ENCODE assay signal across 1 cellular context in the genomic region with DNA sequence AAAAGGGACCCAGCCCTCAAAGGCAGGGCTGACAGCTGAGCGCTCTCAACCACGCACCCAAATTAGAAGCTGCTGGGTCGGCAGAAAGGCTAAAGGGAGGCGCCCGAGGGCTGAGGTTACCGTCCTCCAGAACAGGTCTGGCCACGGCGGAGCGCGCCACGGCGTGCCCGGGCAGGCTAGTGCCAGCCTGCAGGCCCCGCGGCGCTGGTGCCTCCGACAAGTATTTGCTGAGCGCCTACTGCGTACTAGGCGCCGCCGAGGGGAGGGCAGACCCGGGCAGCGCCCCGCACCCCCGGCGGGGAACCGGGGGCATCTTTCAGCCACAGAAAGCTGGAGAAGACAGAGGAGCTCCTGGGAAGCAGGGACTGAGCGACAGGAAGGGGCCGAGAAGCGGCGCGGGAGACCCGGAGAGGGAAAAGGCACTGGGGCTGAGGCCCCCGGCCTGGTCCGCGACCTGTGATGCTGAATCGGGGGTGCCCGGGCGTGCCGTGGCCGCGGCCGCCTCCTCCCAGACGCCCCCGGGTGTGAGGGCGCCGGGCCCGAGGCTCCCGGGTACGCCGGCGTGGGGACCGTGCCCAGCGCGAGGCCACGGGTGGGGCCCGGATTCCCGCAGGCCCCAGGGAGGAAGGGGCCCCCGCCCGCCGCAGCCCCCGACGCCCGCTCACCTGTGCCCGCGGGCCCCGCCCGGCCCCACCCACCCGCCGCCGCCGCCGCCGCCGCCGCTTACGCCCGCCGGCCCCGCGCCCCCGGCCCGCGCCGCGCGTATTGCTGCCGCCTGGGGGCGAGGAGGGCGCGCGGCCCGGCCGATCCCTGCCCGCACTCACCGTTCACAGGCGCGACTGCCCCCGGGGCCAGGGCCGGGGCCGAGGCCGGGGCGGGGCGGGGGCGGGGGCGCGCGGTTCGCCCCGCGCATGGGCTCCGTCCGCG.
TF ChIP-seq lines count a peak whose summit lies in the region.

No MANE protein-coding gene starts in this region.

TF ChIP-seq in HEK293, 187 proteins besides CTCF, POLR2A, EP300 and RAD21 (continued from another document):
- TF ChIP-seq PATZ1 (tag by site-specific recombination; IDR thresholded peaks at IDR 0.05) (peak; percentile 73), ZNF76 (tag by site-specific recombination; IDR thresholded peaks at IDR 0.05; ENCODE audit: borderline replicate concordance, low read depth) (peak; percentile 31; the same call in 1 of the 2 replicates), KLF1 (tag by site-specific recombination; IDR thresholded peaks at IDR 0.05) (peak; percentile 26; the same call in 1 of the 2 replicates), ZNF549 (tag by site-specific recombination; IDR thresholded peaks at IDR 0.05) (no peak), ZNF449 (tag by site-specific recombination; IDR thresholded peaks at IDR 0.05) (no peak), ZNF24 (tag by site-specific recombination; IDR thresholded peaks at IDR 0.05) (no peak), ZNF140 (tag by site-specific recombination; IDR thresholded peaks at IDR 0.05) (no peak), HIC1 (tag by site-specific recombination; IDR thresholded peaks at IDR 0.05) (peak; percentile 69; the same call in 1 of the 2 replicates), KLF8 (tag by site-specific recombination; IDR thresholded peaks at IDR 0.05) (peak; percentile 52; the same call in 1 of the 2 replicates), TCF7L2 (IDR thresholded peaks at IDR 0.05; ENCODE audit: borderline replicate concordance, low read depth, low read length) (no peak), SALL2 (tag by site-specific recombination; IDR thresholded peaks at IDR 0.05; ENCODE audit: borderline replicate concordance) (no peak), KLF17 (tag by site-specific recombination; IDR thresholded peaks at IDR 0.05) (peak; percentile 59; the same call in 1 of the 2 replicates), ZBTB8A (tag by site-specific recombination; IDR thresholded peaks at IDR 0.05) (peak; percentile 85), TRIM28 (IDR thresholded peaks at IDR 0.05; ENCODE audit: borderline replicate concordance, low read length) (no peak), SCRT1 (tag by site-specific recombination; IDR thresholded peaks at IDR 0.05; ENCODE audit: borderline replicate concordance) (no peak), ZNF600 (tag by site-specific recombination; IDR thresholded peaks at IDR 0.05) (peak; percentile 79), ZNF510 (tag by site-specific recombination; IDR thresholded peaks at IDR 0.05; ENCODE audit: insufficient replicate concordance) (no peak), ZNF747 (tag by site-specific recombination; IDR thresholded peaks at IDR 0.05) (no peak), ZNF354C (tag by site-specific recombination; IDR thresholded peaks at IDR 0.05; ENCODE audit: borderline replicate concordance, low read depth) (no peak), INSM2 (tag by site-specific recombination; IDR thresholded peaks at IDR 0.05) (no peak), ZNF184 (tag by site-specific recombination; IDR thresholded peaks at IDR 0.05) (no peak), ZNF404 (tag by site-specific recombination; IDR thresholded peaks at IDR 0.05) (no peak), HOXA7 (CRISPR knock-in tag; IDR thresholded peaks at IDR 0.05; ENCODE audit: borderline replicate concordance) (no peak), ZNF426 (tag by site-specific recombination; IDR thresholded peaks at IDR 0.05) (no peak), ZBTB49 (tag by site-specific recombination; IDR thresholded peaks at IDR 0.05; ENCODE audit: low read depth) (no peak), ZNF596 (tag by site-specific recombination; IDR thresholded peaks at IDR 0.05) (no peak), ZBTB20 (tag by site-specific recombination; IDR thresholded peaks at IDR 0.05) (peak; percentile 66; the same call in 1 of the 2 replicates), ZNF792 (tag by site-specific recombination; IDR thresholded peaks at IDR 0.05) (peak; percentile 87; the same call in 1 of the 2 replicates), ZSCAN16 (tag by site-specific recombination; IDR thresholded peaks at IDR 0.05) (no peak), YY1 (tag by site-specific recombination; IDR thresholded peaks at IDR 0.05) (no peak), EGR2 (tag by site-specific recombination; IDR thresholded peaks at IDR 0.05; ENCODE audit: low read depth) (no peak), ZNF501 (tag by site-specific recombination; IDR thresholded peaks at IDR 0.05) (0 out of 2 replicates have a peak, but pooled peaks have one; percentile 21)
- TF ChIP-seq, protein P1, sequence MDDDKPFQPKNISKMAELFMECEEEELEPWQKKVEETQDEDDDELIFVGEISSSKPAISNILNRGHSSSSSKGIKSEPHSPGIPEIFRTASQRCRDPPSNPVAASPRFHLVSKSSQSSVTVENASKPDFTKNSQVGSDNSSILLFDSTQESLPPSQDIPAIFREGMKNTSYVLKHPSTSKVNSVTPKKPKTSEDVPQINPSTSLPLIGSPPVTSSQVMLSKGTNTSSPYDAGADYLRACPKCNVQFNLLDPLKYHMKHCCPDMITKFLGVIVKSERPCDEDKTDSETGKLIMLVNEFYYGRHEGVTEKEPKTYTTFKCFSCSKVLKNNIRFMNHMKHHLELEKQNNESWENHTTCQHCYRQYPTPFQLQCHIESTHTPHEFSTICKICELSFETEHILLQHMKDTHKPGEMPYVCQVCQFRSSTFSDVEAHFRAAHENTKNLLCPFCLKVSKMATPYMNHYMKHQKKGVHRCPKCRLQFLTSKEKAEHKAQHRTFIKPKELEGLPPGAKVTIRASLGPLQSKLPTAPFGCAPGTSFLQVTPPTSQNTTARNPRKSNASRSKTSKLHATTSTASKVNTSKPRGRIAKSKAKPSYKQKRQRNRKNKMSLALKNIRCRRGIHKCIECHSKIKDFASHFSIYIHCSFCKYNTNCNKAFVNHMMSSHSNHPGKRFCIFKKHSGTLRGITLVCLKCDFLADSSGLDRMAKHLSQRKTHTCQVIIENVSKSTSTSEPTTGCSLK (tag by site-specific recombination; IDR thresholded peaks at IDR 0.05) = no peak
- TF ChIP-seq, protein P2, sequence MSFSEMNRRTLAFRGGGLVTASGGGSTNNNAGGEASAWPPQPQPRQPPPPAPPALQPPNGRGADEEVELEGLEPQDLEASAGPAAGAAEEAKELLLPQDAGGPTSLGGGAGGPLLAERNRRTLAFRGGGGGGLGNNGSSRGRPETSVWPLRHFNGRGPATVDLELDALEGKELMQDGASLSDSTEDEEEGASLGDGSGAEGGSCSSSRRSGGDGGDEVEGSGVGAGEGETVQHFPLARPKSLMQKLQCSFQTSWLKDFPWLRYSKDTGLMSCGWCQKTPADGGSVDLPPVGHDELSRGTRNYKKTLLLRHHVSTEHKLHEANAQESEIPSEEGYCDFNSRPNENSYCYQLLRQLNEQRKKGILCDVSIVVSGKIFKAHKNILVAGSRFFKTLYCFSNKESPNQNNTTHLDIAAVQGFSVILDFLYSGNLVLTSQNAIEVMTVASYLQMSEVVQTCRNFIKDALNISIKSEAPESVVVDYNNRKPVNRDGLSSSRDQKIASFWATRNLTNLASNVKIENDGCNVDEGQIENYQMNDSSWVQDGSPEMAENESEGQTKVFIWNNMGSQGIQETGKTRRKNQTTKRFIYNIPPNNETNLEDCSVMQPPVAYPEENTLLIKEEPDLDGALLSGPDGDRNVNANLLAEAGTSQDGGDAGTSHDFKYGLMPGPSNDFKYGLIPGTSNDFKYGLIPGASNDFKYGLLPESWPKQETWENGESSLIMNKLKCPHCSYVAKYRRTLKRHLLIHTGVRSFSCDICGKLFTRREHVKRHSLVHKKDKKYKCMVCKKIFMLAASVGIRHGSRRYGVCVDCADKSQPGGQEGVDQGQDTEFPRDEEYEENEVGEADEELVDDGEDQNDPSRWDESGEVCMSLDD (tag by site-specific recombination; IDR thresholded peaks at IDR 0.05) = no peak
